ENCODE assay signal across 1 cellular context in the genomic region with DNA sequence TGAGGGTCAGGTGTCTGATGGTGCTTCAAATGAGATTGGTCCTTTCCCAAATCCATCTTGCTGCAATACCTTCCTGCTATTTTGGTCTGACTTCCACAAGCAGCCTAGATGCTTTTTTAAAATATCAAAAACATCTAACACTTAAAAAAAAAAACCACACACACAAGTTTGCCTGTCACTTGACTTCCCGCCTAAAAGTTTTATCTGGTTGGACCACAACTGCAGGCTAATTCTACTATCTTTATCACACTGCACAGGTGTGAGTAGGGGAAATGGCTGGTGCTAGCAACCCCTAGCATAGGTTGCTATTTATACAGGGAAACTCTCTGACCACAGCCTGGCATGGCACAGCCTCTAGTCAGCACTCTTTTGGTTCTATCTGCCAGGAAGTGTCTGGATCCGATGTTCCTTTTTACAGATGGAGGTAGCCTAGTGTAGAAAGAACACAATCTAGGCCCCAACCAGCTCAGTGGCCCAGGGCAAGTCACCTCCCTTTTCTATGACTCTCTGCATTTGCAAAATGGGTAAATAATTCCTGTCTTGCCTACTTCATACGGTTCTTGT.
TF ChIP-seq lines count a peak whose summit lies in the region.

A gene with protein sequence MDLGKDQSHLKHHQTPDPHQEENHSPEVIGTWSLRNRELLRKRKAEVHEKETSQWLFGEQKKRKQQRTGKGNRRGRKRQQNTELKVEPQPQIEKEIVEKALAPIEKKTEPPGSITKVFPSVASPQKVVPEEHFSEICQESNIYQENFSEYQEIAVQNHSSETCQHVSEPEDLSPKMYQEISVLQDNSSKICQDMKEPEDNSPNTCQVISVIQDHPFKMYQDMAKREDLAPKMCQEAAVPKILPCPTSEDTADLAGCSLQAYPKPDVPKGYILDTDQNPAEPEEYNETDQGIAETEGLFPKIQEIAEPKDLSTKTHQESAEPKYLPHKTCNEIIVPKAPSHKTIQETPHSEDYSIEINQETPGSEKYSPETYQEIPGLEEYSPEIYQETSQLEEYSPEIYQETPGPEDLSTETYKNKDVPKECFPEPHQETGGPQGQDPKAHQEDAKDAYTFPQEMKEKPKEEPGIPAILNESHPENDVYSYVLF (minus strand): TSS at position 92 of the 564 bp plus-strand sequence. CDS start 36 bp downstream, at position 56.

TF ChIP-seq in K562, 482 proteins besides CTCF, POLR2A, EP300 and RAD21 (continued from another document and continues in another):
- TF ChIP-seq ZHX1 (conservative IDR thresholded peaks at IDR 0.05; ENCODE audit: low read length) (no peak), MYNN (IDR thresholded peaks at IDR 0.05) (peak; percentile 87), MYNN (CRISPR knock-in tag; IDR thresholded peaks at IDR 0.05) (no peak), SOX6 (IDR thresholded peaks at IDR 0.05) (peak; percentile 93), ZNF274 (IDR thresholded peaks at IDR 0.05; ENCODE audit: borderline replicate concordance, low read depth, low read length) (peak; percentile 25; the same call in 1 of the 2 replicates), MECOM (CRISPR knock-in tag; IDR thresholded peaks at IDR 0.05) (no peak; the same call in 1 of the 2 replicates), FOXK2 (conservative IDR thresholded peaks at IDR 0.05 in 1 of 2, IDR thresholded peaks at IDR 0.05 in 1 of 2; ENCODE audit: low read depth in 2 of 2) (peak; percentile 59 to 61; a peak in 3 of 4 replicates), CEBPZ (IDR thresholded peaks at IDR 0.05; ENCODE audit: borderline replicate concordance, low read depth, low read length) (no peak), ZBED1 (IDR thresholded peaks at IDR 0.05) (peak; percentile 79; the same call in 1 of the 2 replicates), ZNF785 (CRISPR knock-in tag; IDR thresholded peaks at IDR 0.05) (no peak), ZFX (CRISPR knock-in tag; IDR thresholded peaks at IDR 0.05) (peak; percentile 22; the same call in 1 of the 2 replicates), RNF219 (CRISPR knock-in tag; IDR thresholded peaks at IDR 0.05) (no peak), PCBP1 (IDR thresholded peaks at IDR 0.05; ENCODE audit: low read depth, low read length, poor library complexity, severe bottlenecking) (no peak), HCFC1 (IDR thresholded peaks at IDR 0.05; ENCODE audit: low read depth, low read length) (no peak), AFF1 (IDR thresholded peaks at IDR 0.05; ENCODE audit: low read depth in 1 of 2, partially characterized antibody in 2 of 2) (peak; percentile 77 to 90), SMARCE1 (IDR thresholded peaks at IDR 0.05) (peak; percentile 89), NFYB (IDR thresholded peaks at IDR 0.05; ENCODE audit: extremely low read depth, insufficient read length) (no peak), L3MBTL2 (IDR thresholded peaks at IDR 0.05) (peak; percentile 85), DIDO1 (tag; IDR thresholded peaks at IDR 0.05; ENCODE audit: low read depth) (no peak), ZNF764 (CRISPR knock-in tag; IDR thresholded peaks at IDR 0.05; ENCODE audit: low read depth) (no peak), IRF9 (tag; IDR thresholded peaks at IDR 0.05) (no peak), YY1 (IDR thresholded peaks at IDR 0.05; ENCODE audit: borderline replicate concordance in 1 of 3, control insufficient read depth in 1 of 3, extremely low read depth in 1 of 3, insufficient read depth in 3 of 3, insufficient read length in 1 of 3, insufficient replicate concordance in 2 of 3, low read depth in 1 of 3, low read length in 2 of 3) (peak in 1 of 3 experiments; percentile 82)
